ENCODE assay signal across 1 cellular context in genomic region chr5:120873083-120873482, GRCh38.
TF ChIP-seq lines count a peak whose summit lies in the region.

No MANE protein-coding gene starts in this region.

TF ChIP-seq in IMR-90, 13 proteins besides CTCF, POLR2A, EP300 and RAD21 (continued from another document):
- TF ChIP-seq, protein P1, sequence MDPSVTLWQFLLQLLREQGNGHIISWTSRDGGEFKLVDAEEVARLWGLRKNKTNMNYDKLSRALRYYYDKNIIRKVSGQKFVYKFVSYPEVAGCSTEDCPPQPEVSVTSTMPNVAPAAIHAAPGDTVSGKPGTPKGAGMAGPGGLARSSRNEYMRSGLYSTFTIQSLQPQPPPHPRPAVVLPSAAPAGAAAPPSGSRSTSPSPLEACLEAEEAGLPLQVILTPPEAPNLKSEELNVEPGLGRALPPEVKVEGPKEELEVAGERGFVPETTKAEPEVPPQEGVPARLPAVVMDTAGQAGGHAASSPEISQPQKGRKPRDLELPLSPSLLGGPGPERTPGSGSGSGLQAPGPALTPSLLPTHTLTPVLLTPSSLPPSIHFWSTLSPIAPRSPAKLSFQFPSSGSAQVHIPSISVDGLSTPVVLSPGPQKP (IDR thresholded peaks at IDR 0.05; ENCODE audit: borderline replicate concordance, low read depth, low read length) = no peak
TF ChIP-seq in IMR-90: peak in this region for 0.
